9 cellular contexts compared by ENCODE assay signal in genomic region chr5:69374911-69375446, GRCh38. TPM values are rescaled to one million over a fixed set of nuclear protein-coding genes. Genes with fewer than 3 reads are reported as not detected.
A peak's percentile ranks its signal among the peaks of the same experiment; 100 is the strongest.
DNase-seq lines count a peak whose midpoint lies in the region; ATAC-seq and FAIRE-seq lines count a peak whose summit lies in the region.
"Had no signal": no experiment of that assay in that cellular context is flagged by ENCODE, and none has a peak within 500 bp of the region (broad histone marks: within the 10 kb centered on the region; RNA-seq: fewer than 3 reads in every experiment).

No MANE protein-coding gene starts in this region.

- WGBS in small intestine, 3 donors: 86 to 94% (median 89%) methylated on average over 4 of the region's 4 CpGs

- no peak overlapping the region for H3K9ac ChIP-seq in duodenal mucosa (ENCODE audit: low read depth in 1 of 2, low read length in 2 of 2)

- peaks cover 13 to 17% of the 10 kb centered on the region in 2 donors for H3K4me1 ChIP-seq in duodenal mucosa (ENCODE audit: control insufficient read depth in 1 of 2, insufficient read depth in 2 of 2, low read length in 2 of 2)
- peaks cover 0 to 2% of the 10 kb centered on the region in 2 donors for H3K4me1 ChIP-seq in small intestine (ENCODE audit: control insufficient read depth in 2 of 2, insufficient read depth in 1 of 2, low read depth in 1 of 2, low read length in 1 of 2)

- H3K36me3 ChIP-seq in duodenal mucosa (ENCODE audit: control insufficient read depth in 1 of 2, insufficient read depth in 2 of 2, low read length in 2 of 2) (peaks cover 0 to 17% of the 10 kb centered on the region in 2 donors), small intestine (ENCODE audit: control insufficient read depth in 2 of 2, insufficient read depth in 2 of 2, low read length in 2 of 2) (peaks cover 5 to 10% of the 10 kb centered on the region in 2 donors)

- no peaks in the 10 kb centered on the region for H3K27me3 ChIP-seq in duodenal mucosa (ENCODE audit: control insufficient read depth in 1 of 2, insufficient read depth in 2 of 2, low read length in 2 of 2)
- H3K27me3 ChIP-seq in small intestine (ENCODE audit: control insufficient read depth in 2 of 2, insufficient read depth in 2 of 2, low read length in 2 of 2): no peaks in the 10 kb centered on the region

- DNase-seq in small intestine: no peak
- no peak for DNase-seq in foreskin melanocyte
- no peak for DNase-seq in central memory CD4-positive, alpha-beta T cell
- DNase-seq: naive thymus-derived CD4-positive, alpha-beta T cell had no signal

- peak overlapping the region; percentile 56 for H3K27ac ChIP-seq in duodenal mucosa (ENCODE audit: low read depth, low read length)
- H3K27ac ChIP-seq in small intestine (ENCODE audit: low read depth in 1 of 2, low read length in 1 of 2): peak overlapping the region in 1 of 2 donors; percentile 45

- H3K4me3 ChIP-seq in duodenal mucosa (ENCODE audit: low read depth in 1 of 2, low read length in 2 of 2) (no peak overlapping the region), small intestine (ENCODE audit: low read depth in 1 of 2, low read length in 2 of 2) (no peak overlapping the region)

- no peak for FAIRE-seq in small intestine (lab: Jason Lieb, UNC)

- no peaks in the 10 kb centered on the region for H3K9me3 ChIP-seq in duodenal mucosa (ENCODE audit: control insufficient read depth in 1 of 2, low read length in 2 of 2)
- no peaks in the 10 kb centered on the region for H3K9me3 ChIP-seq in small intestine (ENCODE audit: control insufficient read depth, low read depth)

- peak; percentile 73 for ATAC-seq in GM18867 (IDR thresholded peaks at IDR 0.05; ENCODE audit: unreplicated experiment)
- ATAC-seq in GM21447 (IDR thresholded peaks at IDR 0.05; ENCODE audit: unreplicated experiment): peak; percentile 65
- ATAC-seq in HG03095 (IDR thresholded peaks at IDR 0.05; ENCODE audit: unreplicated experiment): peak; percentile 57
- ATAC-seq: activated naive CD4-positive, alpha-beta T cell treated with anti-CD3 and anti-CD28 coated beads, Interleukin-2, amount 50 U/mL, for 72 hours; naive thymus-derived CD4-positive, alpha-beta T cell had no signal

RNA-seq across cellular contexts. Expression of gene RAD17, which starts 5.4 kb away (rescaled TPM):
- 10 to 100 TPM; 12.6 to 15.9 (median 14.1) TPM for polyA plus RNA-seq in small intestine

RNA-seq across cellular contexts. Expression of gene AK6, which starts 5.7 kb away (rescaled TPM):
- 10 to 100 TPM; 39.5 to 57.6 (median 47.0) TPM for polyA plus RNA-seq in small intestine

RNA-seq across cellular contexts. Expression of gene TAF9, which starts 5.7 kb away (rescaled TPM):
- polyA plus RNA-seq in small intestine: 10 to 100 TPM; 56.4 to 70.3 (median 60.3) TPM

RNA-seq across cellular contexts. Expression of gene MARVELD2, which starts 39.9 kb away (rescaled TPM):
- polyA plus RNA-seq in small intestine: 10 to 100 TPM in 1 of 3 donors, 1 to 10 TPM in 2; 6.2 to 11.7 (median 7.2) TPM

RNA-seq across cellular contexts. Expression of gene CCDC125, which starts 42.4 kb away (rescaled TPM):
- polyA plus RNA-seq in small intestine: 1 to 10 TPM; 5.1 to 9.4 (median 6.5) TPM
